1 cellular context compared by ENCODE assay signal in genomic region chr19:54154603-54155345, GRCh38.
TF ChIP-seq lines count a peak whose summit lies in the region.

No MANE protein-coding gene starts in this region.

TF ChIP-seq in endothelial cell of umbilical vein, 7 proteins besides CTCF, POLR2A, EP300 and RAD21:
- no peak for TF ChIP-seq MAX (IDR thresholded peaks at IDR 0.05; ENCODE audit: insufficient read depth, insufficient read length)
